16 cellular contexts compared by ENCODE assay signal in the genomic region with DNA sequence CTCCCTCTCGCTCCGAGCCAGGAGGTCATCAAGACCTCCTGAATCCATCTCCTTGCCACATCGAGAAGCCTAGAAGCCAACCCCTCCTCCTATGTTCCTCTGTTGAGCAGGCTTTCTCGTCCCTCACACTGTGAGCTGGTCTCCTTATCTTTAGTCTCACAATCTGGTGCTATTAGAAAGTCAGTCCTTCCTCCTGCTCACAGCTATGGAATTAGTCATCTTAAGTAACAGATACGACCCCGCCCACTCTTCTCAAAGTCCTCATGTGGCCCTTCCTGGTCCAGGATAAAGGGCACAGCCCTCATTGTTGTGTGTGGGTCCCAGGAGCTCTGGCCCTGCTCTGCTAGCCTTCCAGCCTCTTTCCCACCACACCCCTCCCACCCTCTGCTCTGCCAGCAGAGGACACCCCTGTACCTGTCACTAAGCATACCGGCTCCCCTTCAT. TPM values are rescaled to one million over a fixed set of nuclear protein-coding genes. Genes with fewer than 3 reads are reported as not detected.
DNase-seq lines count a peak whose midpoint lies in the region; ATAC-seq and TF ChIP-seq lines count a peak whose summit lies in the region.
"Had no signal": no experiment of that assay in that cellular context is flagged by ENCODE, and none has a peak within 500 bp of the region (broad histone marks: within the 10 kb centered on the region; RNA-seq: fewer than 3 reads in every experiment).

No MANE protein-coding gene starts in this region.

- POLR2A ChIA-PET in PC-9 (lab: Charles Lee; ENCODE audit: unreplicated experiment): interaction anchor here (0.6 kb wide), 1 partner anchor 381 kb away, joined by 6 read pairs; no protein-coding TSS in a partner anchor

- intact Hi-C loops in PC-9 (cut with micrococcal nuclease; ENCODE audit: unreplicated experiment) (loop anchor here (2.0 kb wide), 1 partner anchor 39 kb away; no protein-coding TSS in a partner anchor), aorta (cut with DNase I) (no loop called here), CD14-positive monocyte (cut with micrococcal nuclease) (no loop called here)

- CTCF ChIA-PET in PC-9 (lab: Charles Lee): interaction anchor here (1.3 kb wide), 1 partner anchor 41 kb away, joined by 4 read pairs; a partner anchor contains a TSS

- H3K27me3 Mint-ChIP-seq in CD14-positive monocyte (ENCODE audit: low read depth in 3 of 3): peaks cover 3 to 13% (median 11%) of the 10 kb centered on the region in 3 donors

- peak overlapping the region in 1 of 7 donors; percentile 8 for H3K27ac Mint-ChIP-seq in CD14-positive monocyte

- peaks cover 7 to 14% (median 10%) of the 10 kb centered on the region in 7 donors for H3K9me3 Mint-ChIP-seq in CD14-positive monocyte

- no peaks in the 10 kb centered on the region for H3K36me3 Mint-ChIP-seq in CD14-positive monocyte

- H3K4me3 ChIP-seq in PC-9 (no peak overlapping the region), muscle layer of duodenum (ENCODE audit: low read depth in 1 of 2, low read length in 2 of 2) (no peak overlapping the region), aorta (ENCODE audit: low read length in 2 of 2) (no peak overlapping the region)

- H3K9me3 ChIP-seq in PC-9 (ENCODE audit: insufficient read depth, low read depth): peaks cover 6% of the 10 kb centered on the region; the same call in 1 of the 2 replicates
- H3K9me3 ChIP-seq in muscle layer of duodenum (ENCODE audit: control insufficient read depth in 1 of 2, low read length in 2 of 2): no peaks in the 10 kb centered on the region
- no peaks in the 10 kb centered on the region for H3K9me3 ChIP-seq in aorta (ENCODE audit: control insufficient read depth, low read length)

- H2AFZ ChIP-seq in PC-9: 0 out of 2 replicates have a peak overlapping the region, but pooled peaks have one; percentile 23

- H3K36me3 ChIP-seq in PC-9 (ENCODE audit: low read depth) (no peaks in the 10 kb centered on the region), muscle layer of duodenum (ENCODE audit: control insufficient read depth in 1 of 2, insufficient read depth in 2 of 2, low read length in 2 of 2) (peaks cover 0 to under 1% of the 10 kb centered on the region in 2 donors), aorta (ENCODE audit: control insufficient read depth in 1 of 2, insufficient read depth in 2 of 2, low read length in 1 of 2) (no peaks in the 10 kb centered on the region)

- DNase-seq in EL (peak; percentile 34), PC-9 (peak; percentile 47 to 84), aorta (no peak), HK-2 (ENCODE audit: unreplicated experiment) (no peak), CD14-positive monocyte (ENCODE audit: low spot score) (no peak), NOMO-1 treated with DMSO at 0.1 percent for 48 hours (lab: John Stamatoyannopoulos, UW; ENCODE audit: unreplicated experiment) (no peak)
- DNase-seq: activated CD8-positive, alpha-beta memory T cell treated with anti-CD3 and anti-CD28 coated beads, Interleukin-2, amount 50 U/mL, for 48 hours; amygdala; midbrain; NCI-H510A; retina; SHP77 had no signal

- H3K27me3 ChIP-seq in PC-9 (ENCODE audit: insufficient read depth, low read depth): no peaks in the 10 kb centered on the region
- H3K27me3 ChIP-seq in muscle layer of duodenum (ENCODE audit: low read depth, low read length): no peaks in the 10 kb centered on the region
- no peaks in the 10 kb centered on the region for H3K27me3 ChIP-seq in aorta (ENCODE audit: control insufficient read depth in 1 of 2, insufficient read depth in 2 of 2, low read length in 1 of 2)

- H3K79me2 ChIP-seq in PC-9 (ENCODE audit: low read depth): no peaks in the 10 kb centered on the region

- 76 to 77% methylated on average over 6 to 7 of the region's 7 CpGs for WGBS in aorta, 2 donors

- TF ChIP-seq CTCF in PC-9 (conservative IDR thresholded peaks at IDR 0.05): no peak
- no peak for TF ChIP-seq CTCF in CD14-positive monocyte (IDR thresholded peaks at IDR 0.05)

- H3K9me2 ChIP-seq in PC-9 (ENCODE audit: insufficient read depth): 0 out of 2 replicates have a peak, but pooled peaks cover 3% of the 10 kb centered on the region

- peak overlapping the region; percentile 39 for H3K4me2 ChIP-seq in PC-9

- H3K4me1 Mint-ChIP-seq in CD14-positive monocyte: no peaks in the 10 kb centered on the region

- ATAC-seq in esophagus mucosa: peak; percentile 54
- ATAC-seq in aorta (ENCODE audit: low FRiP score): no peak

- H3K4me1 ChIP-seq in PC-9 (replicated peaks; ENCODE audit: insufficient read depth) (peaks cover 19% of the 10 kb centered on the region), muscle layer of duodenum (ENCODE audit: control insufficient read depth in 1 of 2, insufficient read depth in 2 of 2, low read length in 2 of 2) (no peaks in the 10 kb centered on the region), aorta (ENCODE audit: control insufficient read depth in 1 of 2, insufficient read depth in 2 of 2, low read length in 2 of 2) (no peaks in the 10 kb centered on the region)

- H4K20me1 ChIP-seq in PC-9 (ENCODE audit: insufficient read depth): no peaks in the 10 kb centered on the region

- peaks cover 12% of the 10 kb centered on the region; the same call in 1 of the 2 replicates for H3F3A ChIP-seq in PC-9 (ENCODE audit: insufficient read depth, low read depth)

- no TSS peak for BruUV-seq in PC-9 (replicated peaks; lab: Mats Ljungman, UMichigan)

- no peak overlapping the region for H3K4me3 Mint-ChIP-seq in CD14-positive monocyte

- peak overlapping the region; percentile 57 for H3K27ac ChIP-seq in PC-9
- H3K27ac ChIP-seq in muscle layer of duodenum (ENCODE audit: low read length): peak overlapping the region; percentile 53
- H3K27ac ChIP-seq in aorta (ENCODE audit: low read depth in 1 of 2, low read length in 2 of 2): no peak overlapping the region
- H3K27ac ChIP-seq: C4-2B, VCaP had no signal

RNA-seq across cellular contexts. Expression of a gene that starts 41.4 kb away (rescaled TPM):
- total RNA-seq in PC-9 (2021) (18.9 and 20.2 TPM in 2 replicates), esophagus mucosa (12.7 TPM), aorta (10 to 100 TPM; 39.7 to 63.4 TPM)
- polyA plus RNA-seq in aorta (10 to 100 TPM; 23.3 to 75.7 TPM), CD14-positive monocyte (under 1 TPM; 0.29 to 0.51 TPM)

Comparison
In these comparisons a context has a peak if more than half of its experiments do, and no peak if none do; other contexts are left out.
1. DNase-seq: peak in EL (single experiment) and PC-9 (2 of 2); none in aorta (0 of 2), HK-2 (single experiment), CD14-positive monocyte (single experiment) and NOMO-1 treated with DMSO at 0.1 percent for 48 hours (single experiment).
2. H3K27ac ChIP-seq: peak in PC-9 (single experiment) and muscle layer of duodenum (single experiment); none in aorta (0 of 2).